1 cellular context compared by ENCODE assay signal in the genomic region with DNA sequence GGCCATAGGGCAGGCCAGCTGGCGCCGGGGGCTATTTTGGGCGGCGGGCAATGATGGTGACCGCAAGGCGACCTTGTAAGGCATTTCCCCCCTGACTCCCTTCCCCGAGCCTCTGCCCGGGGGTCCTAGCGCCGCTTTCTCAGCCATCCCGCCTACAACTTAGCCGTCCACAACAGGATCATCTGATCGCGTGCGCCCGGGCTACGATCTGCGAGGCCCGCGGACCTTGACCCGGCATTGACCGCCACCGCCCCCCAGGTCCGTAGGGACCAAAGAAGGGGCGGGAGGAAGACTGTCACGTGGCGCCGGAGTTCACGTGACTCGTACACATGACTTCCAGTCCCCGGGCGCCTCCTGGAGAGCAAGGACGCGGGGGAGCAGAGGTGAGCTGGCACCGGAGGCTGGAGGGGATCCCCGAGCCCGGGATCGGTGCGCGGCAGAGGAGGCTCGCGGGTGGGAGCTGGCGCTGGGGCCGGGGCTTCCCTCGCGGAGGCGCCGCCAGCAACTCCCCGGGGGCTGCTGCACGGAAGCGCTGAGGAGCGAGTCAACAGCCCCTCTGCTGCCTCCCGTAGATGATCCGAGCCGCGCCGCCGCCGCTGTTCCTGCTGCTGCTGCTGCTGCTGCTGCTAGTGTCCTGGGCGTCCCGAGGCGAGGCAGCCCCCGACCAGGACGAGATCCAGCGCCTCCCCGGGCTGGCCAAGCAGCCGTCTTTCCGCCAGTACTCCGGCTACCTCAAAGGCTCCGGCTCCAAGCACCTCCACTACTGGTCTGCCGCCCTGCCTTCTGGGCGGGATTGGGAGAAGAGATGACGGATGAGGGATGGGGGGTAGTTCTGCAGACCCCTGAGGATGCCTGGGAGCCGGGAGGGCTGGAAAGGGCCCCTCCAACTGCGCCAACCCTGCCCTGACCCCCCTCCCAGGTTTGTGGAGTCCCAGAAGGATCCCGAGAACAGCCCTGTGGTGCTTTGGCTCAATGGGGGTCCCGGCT.
TF ChIP-seq lines count a peak whose summit lies in the region.

Gene CTSA (plus strand): TSS at position 339 of the 987 bp plus-strand sequence. CDS start 234 bp downstream, at position 573.
Gene NEURL2 (minus strand): TSS at position 212 of the 987 bp plus-strand sequence. CDS start 217 bp downstream, outside the sequence.

TF ChIP-seq in GM12878, 131 proteins besides CTCF, POLR2A, EP300 and RAD21 (continued from another document and continues in another):
- TF ChIP-seq PBX3 (IDR thresholded peaks at IDR 0.05; ENCODE audit: insufficient replicate concordance, low read depth, low read length) = peak; percentile 5
- TF ChIP-seq CBFB (IDR thresholded peaks at IDR 0.05; ENCODE audit: low read depth) = peak; percentile 89
- no peak for TF ChIP-seq HSF1 (IDR thresholded peaks at IDR 0.05; ENCODE audit: low read depth, low read length)
- no peak for TF ChIP-seq TCF3 (IDR thresholded peaks at IDR 0.05; ENCODE audit: borderline replicate concordance, insufficient read depth, low read depth, low read length)
- TF ChIP-seq ESRRA (IDR thresholded peaks at IDR 0.05; ENCODE audit: low read length) = peak; percentile 75; the same call in 1 of the 2 replicates
- no peak for TF ChIP-seq BCL3 (IDR thresholded peaks at IDR 0.05; ENCODE audit: borderline replicate concordance, insufficient read depth, low read depth, low read length, poor library complexity, severe bottlenecking)
- peak; percentile 79 for TF ChIP-seq FOS (IDR thresholded peaks at IDR 0.05; ENCODE audit: borderline replicate concordance, extremely low read depth, insufficient read length)
- no peak for TF ChIP-seq IRF4 (IDR thresholded peaks at IDR 0.05; ENCODE audit: low read depth, low read length)
- peak; percentile 41; the same call in 1 of the 2 replicates for TF ChIP-seq ELK1 (IDR thresholded peaks at IDR 0.05; ENCODE audit: low read depth, low read length)
- TF ChIP-seq TBL1XR1 (IDR thresholded peaks at IDR 0.05; ENCODE audit: low read depth, low read length) = peak; percentile 78; the same call in 1 of the 2 replicates
- TF ChIP-seq STAT3 (IDR thresholded peaks at IDR 0.05; ENCODE audit: low read depth, low read length) = no peak
- TF ChIP-seq CBX5 (IDR thresholded peaks at IDR 0.05; ENCODE audit: low read depth) = no peak
- no peak for TF ChIP-seq ZNF384 (IDR thresholded peaks at IDR 0.05; ENCODE audit: borderline replicate concordance, low read depth, low read length)
- no peak for TF ChIP-seq SMAD5 (IDR thresholded peaks at IDR 0.05; ENCODE audit: low read depth)
- TF ChIP-seq ZZZ3 (IDR thresholded peaks at IDR 0.05; ENCODE audit: control insufficient read depth, insufficient read length, low read depth) = no peak
- peak; percentile 65 for TF ChIP-seq TCF12 (IDR thresholded peaks at IDR 0.05; ENCODE audit: low read depth, low read length)
- peak; percentile 86 for TF ChIP-seq DPF2 (IDR thresholded peaks at IDR 0.05)
- TF ChIP-seq FOXK2 (IDR thresholded peaks at IDR 0.05) = peak; percentile 81
- TF ChIP-seq RFX5 (IDR thresholded peaks at IDR 0.05; ENCODE audit: low read depth, low read length) = no peak
- TF ChIP-seq JUNB (IDR thresholded peaks at IDR 0.05) = no peak
- TF ChIP-seq NFIC (IDR thresholded peaks at IDR 0.05; ENCODE audit: low read depth, low read length) = peak; percentile 99
- TF ChIP-seq, protein P1, sequence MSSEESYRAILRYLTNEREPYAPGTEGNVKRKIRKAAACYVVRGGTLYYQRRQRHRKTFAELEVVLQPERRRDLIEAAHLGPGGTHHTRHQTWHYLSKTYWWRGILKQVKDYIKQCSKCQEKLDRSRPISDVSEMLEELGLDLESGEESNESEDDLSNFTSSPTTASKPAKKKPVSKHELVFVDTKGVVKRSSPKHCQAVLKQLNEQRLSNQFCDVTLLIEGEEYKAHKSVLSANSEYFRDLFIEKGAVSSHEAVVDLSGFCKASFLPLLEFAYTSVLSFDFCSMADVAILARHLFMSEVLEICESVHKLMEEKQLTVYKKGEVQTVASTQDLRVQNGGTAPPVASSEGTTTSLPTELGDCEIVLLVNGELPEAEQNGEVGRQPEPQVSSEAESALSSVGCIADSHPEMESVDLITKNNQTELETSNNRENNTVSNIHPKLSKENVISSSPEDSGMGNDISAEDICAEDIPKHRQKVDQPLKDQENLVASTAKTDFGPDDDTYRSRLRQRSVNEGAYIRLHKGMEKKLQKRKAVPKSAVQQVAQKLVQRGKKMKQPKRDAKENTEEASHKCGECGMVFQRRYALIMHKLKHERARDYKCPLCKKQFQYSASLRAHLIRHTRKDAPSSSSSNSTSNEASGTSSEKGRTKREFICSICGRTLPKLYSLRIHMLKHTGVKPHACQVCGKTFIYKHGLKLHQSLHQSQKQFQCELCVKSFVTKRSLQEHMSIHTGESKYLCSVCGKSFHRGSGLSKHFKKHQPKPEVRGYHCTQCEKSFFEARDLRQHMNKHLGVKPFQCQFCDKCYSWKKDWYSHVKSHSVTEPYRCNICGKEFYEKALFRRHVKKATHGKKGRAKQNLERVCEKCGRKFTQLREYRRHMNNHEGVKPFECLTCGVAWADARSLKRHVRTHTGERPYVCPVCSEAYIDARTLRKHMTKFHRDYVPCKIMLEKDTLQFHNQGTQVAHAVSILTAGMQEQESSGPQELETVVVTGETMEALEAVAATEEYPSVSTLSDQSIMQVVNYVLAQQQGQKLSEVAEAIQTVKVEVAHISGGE (CRISPR knock-in tag; IDR thresholded peaks at IDR 0.05) = no peak
- TF ChIP-seq MEF2B (IDR thresholded peaks at IDR 0.05; ENCODE audit: partially characterized antibody, poor library complexity, severe bottlenecking) = peak; percentile 99
- TF ChIP-seq USF1 (IDR thresholded peaks at IDR 0.05; ENCODE audit: borderline replicate concordance, extremely low read length, insufficient read depth, low read depth, low read length) = peak; percentile 99
- TF ChIP-seq BMI1 (IDR thresholded peaks at IDR 0.05; ENCODE audit: borderline replicate concordance) = no peak
- no peak for TF ChIP-seq SREBF2 (IDR thresholded peaks at IDR 0.05; ENCODE audit: low read length)
- TF ChIP-seq CHD2 (IDR thresholded peaks at IDR 0.05; ENCODE audit: borderline replicate concordance, low read depth, low read length) = peak; percentile 84
- TF ChIP-seq POU2F2 (IDR thresholded peaks at IDR 0.05; ENCODE audit: borderline replicate concordance, low read depth, low read length) = peak; percentile 39; the same call in 1 of the 3 replicates
- no peak for TF ChIP-seq PAX8 (IDR thresholded peaks at IDR 0.05)
- TF ChIP-seq YBX1 (IDR thresholded peaks at IDR 0.05) = no peak
- TF ChIP-seq POLR2AphosphoS5 (IDR thresholded peaks at IDR 0.05; ENCODE audit: low read length) = peak; percentile 44; the same call in 1 of the 2 replicates
- TF ChIP-seq WRNIP1 (IDR thresholded peaks at IDR 0.05; ENCODE audit: borderline replicate concordance, low read depth, low read length) = no peak
- peak; percentile 100 for TF ChIP-seq RELB (IDR thresholded peaks at IDR 0.05; ENCODE audit: low read depth)
- TF ChIP-seq, protein P2, sequence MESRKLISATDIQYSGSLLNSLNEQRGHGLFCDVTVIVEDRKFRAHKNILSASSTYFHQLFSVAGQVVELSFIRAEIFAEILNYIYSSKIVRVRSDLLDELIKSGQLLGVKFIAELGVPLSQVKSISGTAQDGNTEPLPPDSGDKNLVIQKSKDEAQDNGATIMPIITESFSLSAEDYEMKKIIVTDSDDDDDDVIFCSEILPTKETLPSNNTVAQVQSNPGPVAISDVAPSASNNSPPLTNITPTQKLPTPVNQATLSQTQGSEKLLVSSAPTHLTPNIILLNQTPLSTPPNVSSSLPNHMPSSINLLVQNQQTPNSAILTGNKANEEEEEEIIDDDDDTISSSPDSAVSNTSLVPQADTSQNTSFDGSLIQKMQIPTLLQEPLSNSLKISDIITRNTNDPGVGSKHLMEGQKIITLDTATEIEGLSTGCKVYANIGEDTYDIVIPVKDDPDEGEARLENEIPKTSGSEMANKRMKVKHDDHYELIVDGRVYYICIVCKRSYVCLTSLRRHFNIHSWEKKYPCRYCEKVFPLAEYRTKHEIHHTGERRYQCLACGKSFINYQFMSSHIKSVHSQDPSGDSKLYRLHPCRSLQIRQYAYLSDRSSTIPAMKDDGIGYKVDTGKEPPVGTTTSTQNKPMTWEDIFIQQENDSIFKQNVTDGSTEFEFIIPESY (IDR thresholded peaks at IDR 0.05) = no peak
- TF ChIP-seq NFYA (IDR thresholded peaks at IDR 0.05; ENCODE audit: borderline replicate concordance, low read depth, low read length) = no peak
- TF ChIP-seq BRCA1 (IDR thresholded peaks at IDR 0.05; ENCODE audit: low read depth, low read length) = no peak
- TF ChIP-seq ZNF24 (IDR thresholded peaks at IDR 0.05) = peak; percentile 53; the same call in 1 of the 2 replicates
- TF ChIP-seq RCOR1 (conservative IDR thresholded peaks at IDR 0.05; ENCODE audit: low read depth, low read length) = peak; percentile 88; the same call in 1 of the 2 replicates
- 0 out of 2 replicates have a peak, but pooled peaks have one; percentile 13 for TF ChIP-seq EED (IDR thresholded peaks at IDR 0.05; ENCODE audit: low read depth)
- TF ChIP-seq ZNF274 (IDR thresholded peaks at IDR 0.05; ENCODE audit: insufficient read depth, insufficient read length) = no peak
- peak; percentile 98 for TF ChIP-seq ZNF207 (IDR thresholded peaks at IDR 0.05; ENCODE audit: borderline replicate concordance)
- no peak for TF ChIP-seq HDAC6 (IDR thresholded peaks at IDR 0.05; ENCODE audit: unreplicated experiment)
- TF ChIP-seq BHLHE40 (IDR thresholded peaks at IDR 0.05; ENCODE audit: borderline replicate concordance in 1 of 2, low read depth in 2 of 2, low read length in 1 of 2) = peak; percentile 91 to 98
- TF ChIP-seq CREB1 (IDR thresholded peaks at IDR 0.05; ENCODE audit: low read depth) = no peak; the same call in 1 of the 2 replicates
- TF ChIP-seq, protein P3, sequence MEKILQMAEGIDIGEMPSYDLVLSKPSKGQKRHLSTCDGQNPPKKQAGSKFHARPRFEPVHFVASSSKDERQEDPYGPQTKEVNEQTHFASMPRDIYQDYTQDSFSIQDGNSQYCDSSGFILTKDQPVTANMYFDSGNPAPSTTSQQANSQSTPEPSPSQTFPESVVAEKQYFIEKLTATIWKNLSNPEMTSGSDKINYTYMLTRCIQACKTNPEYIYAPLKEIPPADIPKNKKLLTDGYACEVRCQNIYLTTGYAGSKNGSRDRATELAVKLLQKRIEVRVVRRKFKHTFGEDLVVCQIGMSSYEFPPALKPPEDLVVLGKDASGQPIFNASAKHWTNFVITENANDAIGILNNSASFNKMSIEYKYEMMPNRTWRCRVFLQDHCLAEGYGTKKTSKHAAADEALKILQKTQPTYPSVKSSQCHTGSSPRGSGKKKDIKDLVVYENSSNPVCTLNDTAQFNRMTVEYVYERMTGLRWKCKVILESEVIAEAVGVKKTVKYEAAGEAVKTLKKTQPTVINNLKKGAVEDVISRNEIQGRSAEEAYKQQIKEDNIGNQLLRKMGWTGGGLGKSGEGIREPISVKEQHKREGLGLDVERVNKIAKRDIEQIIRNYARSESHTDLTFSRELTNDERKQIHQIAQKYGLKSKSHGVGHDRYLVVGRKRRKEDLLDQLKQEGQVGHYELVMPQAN (conservative IDR thresholded peaks at IDR 0.05) = peak; percentile 99
